ENCODE assay signal across 19 cellular contexts in genomic region chr1:201298381-201299367, GRCh38. TPM values are rescaled to one million over a fixed set of nuclear protein-coding genes. Genes with fewer than 3 reads are reported as not detected.
DNase-seq lines count a peak whose midpoint lies in the region; ATAC-seq, FAIRE-seq and TF ChIP-seq lines count a peak whose summit lies in the region.
"Had no signal": no experiment of that assay in that cellular context is flagged by ENCODE, and none has a peak within 500 bp of the region (broad histone marks: within the 10 kb centered on the region; RNA-seq: fewer than 3 reads in every experiment).

No MANE protein-coding gene starts in this region.

- POLR2A ChIA-PET in SK-N-SH (lab: Yijun Ruan, JAX) = no interaction called here

- H3K4me2 ChIP-seq in SK-N-SH = no peak overlapping the region

- peaks cover 5% of the 10 kb centered on the region for H3F3A ChIP-seq in SK-N-SH (replicated peaks; ENCODE audit: insufficient read depth)

- TF ChIP-seq CTCF in Calu3 (IDR thresholded peaks at IDR 0.05; ENCODE audit: unreplicated experiment) = no peak
- no peak for TF ChIP-seq CTCF in retinal pigment epithelial cell (conservative IDR thresholded peaks at IDR 0.05; ENCODE audit: low read depth, low read length)
- no peak for TF ChIP-seq CTCF in pancreas (IDR thresholded peaks at IDR 0.05)
- TF ChIP-seq CTCF in SK-N-SH (IDR thresholded peaks at IDR 0.05) = no peak

- ATAC-seq in pancreas (no peak), HG02885 (IDR thresholded peaks at IDR 0.05; ENCODE audit: poor library complexity, unreplicated experiment) (no peak)
- ATAC-seq: activated CD4-positive, CD25-positive, alpha-beta regulatory T cell treated with anti-CD3 and anti-CD28 coated beads, Interleukin-2, amount 50 U/mL, for 24 hours; gastroesophageal sphincter; naive thymus-derived CD8-positive, alpha-beta T cell; T-helper 17 cell had no signal

- 72 to 75% methylated on average over 7 of the region's 7 CpGs for WGBS in pancreas, 2 donors
- 92% methylated on average over 6 of the region's 7 CpGs for WGBS in SK-N-SH (ENCODE audit: low lambda C conversion rate)

- no peak for TF ChIP-seq EP300 in SK-N-SH (IDR thresholded peaks at IDR 0.05; ENCODE audit: borderline replicate concordance in 1 of 2, low read depth in 1 of 2, low read length in 1 of 2)

- BruUV-seq in Calu3 (replicated peaks; lab: Mats Ljungman, UMichigan) = no TSS peak

- no peaks in the 10 kb centered on the region for H3K36me3 Mint-ChIP-seq in Calu3 (ENCODE audit: insufficient read depth, unreplicated experiment)
- H3K36me3 Mint-ChIP-seq: naive thymus-derived CD8-positive, alpha-beta T cell had no signal

- H3K4me1 ChIP-seq in pancreas (no peaks in the 10 kb centered on the region), SK-N-SH (ENCODE audit: control insufficient read depth in 1 of 2, insufficient read depth in 2 of 2, low read depth in 1 of 2, low read length in 1 of 2) (peaks cover 3 to 54% of the 10 kb centered on the region in 2 experiments; a peak in 3 of 4 replicates)
- H3K4me1 ChIP-seq: gastroesophageal sphincter had no signal

- CTCF ChIA-PET in Calu3 (lab: Charles Lee) = interaction anchor here (0.6 to 1.4 kb wide), 8 partner anchors 9 to 49 kb away, joined by 3 to 4 read pairs (median 4); partner anchors contain the start of gene PKP1
- CTCF ChIA-PET in SK-N-SH (lab: Yijun Ruan, JAX) = interaction anchor here (1.2 to 3.0 kb wide), 2 partner anchors 10 to 110 kb away, joined by 4 to 17 read pairs; no protein-coding TSS in a partner anchor

- H4K20me1 ChIP-seq in SK-N-SH (ENCODE audit: insufficient read depth) = no peaks in the 10 kb centered on the region

- H3K36me3 ChIP-seq in pancreas (no peaks in the 10 kb centered on the region), SK-N-SH (replicated peaks in 1 of 2; ENCODE audit: control insufficient read depth in 1 of 2, insufficient read depth in 2 of 2, low read length in 1 of 2) (no peaks in the 10 kb centered on the region)
- H3K36me3 ChIP-seq: gastroesophageal sphincter had no signal

- no peak overlapping the region for H2AFZ ChIP-seq in SK-N-SH (ENCODE audit: low read depth)

- peak; percentile 69 for FAIRE-seq in RCC 7860 (lab: Jason Lieb, UNC)
- FAIRE-seq in pancreas (lab: Jason Lieb, UNC) = no peak
- FAIRE-seq: endometrium had no signal

- intact Hi-C loops in Calu3 (cut with micrococcal nuclease; ENCODE audit: unreplicated experiment) (no loop called here), pancreas (cut with DNase I) (no loop called here)

- H3K4me1 Mint-ChIP-seq in Calu3 (ENCODE audit: low read depth, unreplicated experiment) = peaks cover 40% of the 10 kb centered on the region
- H3K4me1 Mint-ChIP-seq: naive thymus-derived CD8-positive, alpha-beta T cell had no signal

- no peaks in the 10 kb centered on the region for H3K9me2 ChIP-seq in SK-N-SH

- H3K27me3 ChIP-seq in pancreas = no peaks in the 10 kb centered on the region
- no peaks in the 10 kb centered on the region for H3K27me3 ChIP-seq in SK-N-SH (ENCODE audit: insufficient read depth)

- H3K9me3 Mint-ChIP-seq in Calu3 (ENCODE audit: low read depth, unreplicated experiment) = no peaks in the 10 kb centered on the region
- H3K9me3 Mint-ChIP-seq: naive thymus-derived CD8-positive, alpha-beta T cell had no signal

- peak overlapping the region; percentile 93 for H3K27ac ChIP-seq in epithelial cell of prostate
- H3K27ac ChIP-seq in pancreas = no peak overlapping the region
- no peak overlapping the region for H3K27ac ChIP-seq in SK-N-SH (ENCODE audit: low read depth in 2 of 2, low read length in 1 of 2)
- H3K27ac ChIP-seq: gastroesophageal sphincter had no signal

- H3K4me3 Mint-ChIP-seq in Calu3 (ENCODE audit: low read depth, unreplicated experiment) = no peak overlapping the region
- H3K4me3 Mint-ChIP-seq: naive thymus-derived CD8-positive, alpha-beta T cell; T-helper 17 cell had no signal

- DNase-seq in Calu3 = peak; percentile 35
- peak; percentile 65 for DNase-seq in RCC 7860 (ENCODE audit: low spot score)
- no peak for DNase-seq in epithelial cell of prostate (ENCODE audit: low read depth, low spot score)
- peak; percentile 72 for DNase-seq in retinal pigment epithelial cell (ENCODE audit: low read depth)
- no peak for DNase-seq in pancreas
- DNase-seq in SK-N-SH = no peak
- DNase-seq in SKM-1 (lab: John Stamatoyannopoulos, UW; ENCODE audit: unreplicated experiment) = no peak
- DNase-seq: amniotic stem cell; H7; naive thymus-derived CD8-positive, alpha-beta T cell; NCI-H1048; NCI-H2107; NCI-H748 treated with DMSO at 0.1 percent for 48 hours; T-helper 17 cell had no signal

- H3K27ac Mint-ChIP-seq in Calu3 (ENCODE audit: unreplicated experiment) = no peak overlapping the region
- H3K27ac Mint-ChIP-seq: naive thymus-derived CD8-positive, alpha-beta T cell; T-helper 17 cell had no signal

- no peak overlapping the region for H3K9ac ChIP-seq in SK-N-SH

- no peak for TF ChIP-seq RAD21 in SK-N-SH (IDR thresholded peaks at IDR 0.05; ENCODE audit: low read length)

- H3K27me3 Mint-ChIP-seq in Calu3 (ENCODE audit: unreplicated experiment) = peaks cover 12% of the 10 kb centered on the region

- H3K4me3 ChIP-seq in retinal pigment epithelial cell (ENCODE audit: low read length) (no peak overlapping the region), pancreas (no peak overlapping the region), SK-N-SH (ENCODE audit: low read depth in 2 of 2, low read length in 1 of 2) (no peak overlapping the region)
- H3K4me3 ChIP-seq: gastroesophageal sphincter had no signal

- H3K79me2 ChIP-seq in SK-N-SH (ENCODE audit: insufficient read depth) = no peaks in the 10 kb centered on the region

- H3K9me3 ChIP-seq in pancreas = no peaks in the 10 kb centered on the region
- H3K9me3 ChIP-seq in SK-N-SH = no peaks in the 10 kb centered on the region
- H3K9me3 ChIP-seq: gastroesophageal sphincter had no signal

TF ChIP-seq in SK-N-SH, 30 proteins besides CTCF, POLR2A, EP300 and RAD21 (continues in another document):
- no peak for TF ChIP-seq FOSL2 (IDR thresholded peaks at IDR 0.05; ENCODE audit: borderline replicate concordance, low read depth)
- TF ChIP-seq MEF2A (IDR thresholded peaks at IDR 0.05; ENCODE audit: borderline replicate concordance, low read depth) = no peak
- TF ChIP-seq JUND (IDR thresholded peaks at IDR 0.05) = no peak
- TF ChIP-seq, protein P1, sequence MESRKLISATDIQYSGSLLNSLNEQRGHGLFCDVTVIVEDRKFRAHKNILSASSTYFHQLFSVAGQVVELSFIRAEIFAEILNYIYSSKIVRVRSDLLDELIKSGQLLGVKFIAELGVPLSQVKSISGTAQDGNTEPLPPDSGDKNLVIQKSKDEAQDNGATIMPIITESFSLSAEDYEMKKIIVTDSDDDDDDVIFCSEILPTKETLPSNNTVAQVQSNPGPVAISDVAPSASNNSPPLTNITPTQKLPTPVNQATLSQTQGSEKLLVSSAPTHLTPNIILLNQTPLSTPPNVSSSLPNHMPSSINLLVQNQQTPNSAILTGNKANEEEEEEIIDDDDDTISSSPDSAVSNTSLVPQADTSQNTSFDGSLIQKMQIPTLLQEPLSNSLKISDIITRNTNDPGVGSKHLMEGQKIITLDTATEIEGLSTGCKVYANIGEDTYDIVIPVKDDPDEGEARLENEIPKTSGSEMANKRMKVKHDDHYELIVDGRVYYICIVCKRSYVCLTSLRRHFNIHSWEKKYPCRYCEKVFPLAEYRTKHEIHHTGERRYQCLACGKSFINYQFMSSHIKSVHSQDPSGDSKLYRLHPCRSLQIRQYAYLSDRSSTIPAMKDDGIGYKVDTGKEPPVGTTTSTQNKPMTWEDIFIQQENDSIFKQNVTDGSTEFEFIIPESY (IDR thresholded peaks at IDR 0.05; ENCODE audit: borderline replicate concordance, low read depth) = no peak
- TF ChIP-seq, protein P2, sequence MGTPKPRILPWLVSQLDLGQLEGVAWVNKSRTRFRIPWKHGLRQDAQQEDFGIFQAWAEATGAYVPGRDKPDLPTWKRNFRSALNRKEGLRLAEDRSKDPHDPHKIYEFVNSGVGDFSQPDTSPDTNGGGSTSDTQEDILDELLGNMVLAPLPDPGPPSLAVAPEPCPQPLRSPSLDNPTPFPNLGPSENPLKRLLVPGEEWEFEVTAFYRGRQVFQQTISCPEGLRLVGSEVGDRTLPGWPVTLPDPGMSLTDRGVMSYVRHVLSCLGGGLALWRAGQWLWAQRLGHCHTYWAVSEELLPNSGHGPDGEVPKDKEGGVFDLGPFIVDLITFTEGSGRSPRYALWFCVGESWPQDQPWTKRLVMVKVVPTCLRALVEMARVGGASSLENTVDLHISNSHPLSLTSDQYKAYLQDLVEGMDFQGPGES (IDR thresholded peaks at IDR 0.05; ENCODE audit: low read depth, low read length) = no peak
- TF ChIP-seq SIN3A (IDR thresholded peaks at IDR 0.05; ENCODE audit: borderline replicate concordance, low read depth, low read length) = no peak
- TF ChIP-seq POLR2AphosphoS5 (IDR thresholded peaks at IDR 0.05; ENCODE audit: low read depth, low read length) = no peak
- TF ChIP-seq RCOR1 (IDR thresholded peaks at IDR 0.05; ENCODE audit: low read length) = no peak
- TF ChIP-seq RXRA (IDR thresholded peaks at IDR 0.05; ENCODE audit: borderline replicate concordance, low read depth) = no peak
- no peak for TF ChIP-seq RFX5 (IDR thresholded peaks at IDR 0.05; ENCODE audit: low read length)
- no peak for TF ChIP-seq FOXM1 (IDR thresholded peaks at IDR 0.05; ENCODE audit: low read depth)
- TF ChIP-seq USF1 (IDR thresholded peaks at IDR 0.05; ENCODE audit: borderline replicate concordance, low read depth) = no peak
- TF ChIP-seq TCF12 (IDR thresholded peaks at IDR 0.05) = no peak

RNA-seq across cellular contexts. Expression of gene PKP1, which starts 15.4 kb away (rescaled TPM):
- 0.09 and 0.17 TPM in 2 replicates for total RNA-seq in Calu3 (2022)
- under 1 TPM in 5 of 6 donors, not detected in 1; 0.04 to 0.37 (median 0.06) TPM for total RNA-seq in pancreas
- polyA plus RNA-seq in pancreas = under 1 TPM; 0.12 to 0.15 TPM
- not detected in 2 replicates for polyA plus RNA-seq in SK-N-SH (2012; rRNA removed)
- not detected in 2 replicates for polyA plus RNA-seq in SK-N-SH (2012; cell fraction: cytosol; rRNA removed)
- not detected in 2 replicates for polyA plus RNA-seq in SK-N-SH (2012; cell fraction: nucleus; rRNA removed)
- total RNA-seq: H7; liver; naive thymus-derived CD8-positive, alpha-beta T cell; T-helper 17 cell had no signal
- polyA plus RNA-seq: naive thymus-derived CD8-positive, alpha-beta T cell had no signal

Comparison
In these comparisons a context has a peak if more than half of its experiments do, and no peak if none do; other contexts are left out.
1. DNase-seq: peak in Calu3 (single experiment), RCC 7860 (single experiment) and retinal pigment epithelial cell (single experiment); none in epithelial cell of prostate (single experiment), pancreas (0 of 6), SK-N-SH (single experiment) and SKM-1 (single experiment).